9 cellular contexts compared by ENCODE assay signal in the genomic region with DNA sequence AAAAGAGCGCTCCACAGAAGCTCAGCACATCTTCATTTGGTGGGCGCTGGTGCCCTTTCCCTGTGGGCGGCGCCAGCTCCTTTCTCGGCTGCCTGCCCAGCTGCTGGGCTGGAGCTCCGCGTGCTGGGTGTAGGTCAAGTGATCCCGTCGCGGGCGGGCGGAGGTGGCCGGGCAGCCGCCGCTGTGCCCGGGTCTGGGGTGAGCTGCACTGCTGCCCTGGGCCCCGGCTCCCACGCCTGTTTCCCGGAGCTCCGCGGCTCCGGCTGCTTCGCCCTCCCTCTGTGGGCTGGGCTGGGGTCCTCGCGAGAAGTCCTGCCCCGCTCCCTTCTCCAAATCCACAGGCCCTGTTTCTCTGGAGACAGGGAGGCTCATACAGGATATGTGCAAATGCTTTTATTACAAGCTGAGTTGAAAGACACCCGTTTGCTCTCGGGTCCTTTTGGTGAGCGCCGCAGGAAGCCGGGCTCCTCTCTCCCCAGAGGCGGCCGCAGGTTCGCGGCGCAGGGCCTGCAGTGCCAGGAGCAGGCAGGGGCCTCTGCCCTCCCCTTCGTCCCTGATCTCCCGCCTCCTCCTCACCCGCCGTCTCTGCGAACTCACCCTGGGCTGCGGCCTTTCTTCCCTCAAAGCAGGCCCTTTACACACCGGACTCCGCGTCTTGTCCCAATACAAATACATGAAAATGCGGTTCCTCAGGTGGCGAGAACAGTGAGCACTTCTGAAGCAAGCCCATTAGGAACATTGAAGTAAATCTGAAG.
DNase-seq lines count a peak whose midpoint lies in the region; ATAC-seq and TF ChIP-seq lines count a peak whose summit lies in the region.
"Had no signal": no experiment of that assay in that cellular context is flagged by ENCODE, and none has a peak within 500 bp of the region (broad histone marks: within the 10 kb centered on the region; RNA-seq: fewer than 3 reads in every experiment).

No MANE protein-coding gene starts in this region.

- 2 to 5% (median 3%) methylated on average over 46 to 47 of the region's 47 CpGs for WGBS in ovary, 3 donors

- no peaks in the 10 kb centered on the region for H3K9me3 ChIP-seq in ovary

- H3K4me1 ChIP-seq in ovary (ENCODE audit: insufficient read depth) = peaks cover 3% of the 10 kb centered on the region

- TF ChIP-seq POLR2A in ovary (IDR thresholded peaks at IDR 0.05) = no peak

- no peak for TF ChIP-seq EP300 in ovary (IDR thresholded peaks at IDR 0.05)

- DNase-seq in DMS53 (lab: John Stamatoyannopoulos, UW) = peak; percentile 96
- peak; percentile 11 for DNase-seq in NOMO-1 treated with dmso at 0.1 percent for 144 hours (lab: John Stamatoyannopoulos, UW; ENCODE audit: unreplicated experiment)
- DNase-seq in left ventricle myocardium superior = peak; percentile 80
- DNase-seq in ovary = peak; percentile 49 to 77 (median 75)
- DNase-seq in GOT3 (lab: John Stamatoyannopoulos, UW) = no peak

- no peaks in the 10 kb centered on the region for H3K36me3 ChIP-seq in ovary

- TF ChIP-seq CTCF in ovary (IDR thresholded peaks at IDR 0.05) = no peak

- intact Hi-C loops in left ventricle myocardium superior (cut with micrococcal nuclease) (no loop called here), ovary (cut with DNase I) (no loop called here)

- H3K27ac ChIP-seq in angular gyrus (ENCODE audit: low read depth, low read length) = peak overlapping the region; percentile 10
- peak overlapping the region; percentile 32 to 77 for H3K27ac ChIP-seq in ovary
- H3K27ac ChIP-seq: PC-9 had no signal

- H3K4me3 ChIP-seq in ovary = peak overlapping the region; percentile 47
- H3K4me3 ChIP-seq: PC-9 had no signal

- H3K27me3 ChIP-seq in ovary = no peaks in the 10 kb centered on the region

- ATAC-seq in GM21737 (IDR thresholded peaks at IDR 0.05; ENCODE audit: unreplicated experiment) (peak; percentile 59), left ventricle myocardium superior (peak; percentile 95), GM18519 (IDR thresholded peaks at IDR 0.05; ENCODE audit: low FRiP score, unreplicated experiment) (no peak)
